ENCODE assay signal across 12 cellular contexts in genomic region chr12:93403988-93404803, GRCh38. TPM values are rescaled to one million over a fixed set of nuclear protein-coding genes. Genes with fewer than 3 reads are reported as not detected.
A peak's percentile ranks its signal among the peaks of the same experiment; 100 is the strongest.
DNase-seq lines count a peak whose midpoint lies in the region; ATAC-seq, FAIRE-seq and TF ChIP-seq lines count a peak whose summit lies in the region.
"Had no signal": no experiment of that assay in that cellular context is flagged by ENCODE, and none has a peak within 500 bp of the region (broad histone marks: within the 10 kb centered on the region; RNA-seq: fewer than 3 reads in every experiment).

No MANE protein-coding gene starts in this region.

- H2BK12ac ChIP-seq in trophoblast cell (ENCODE audit: low read length): no peak overlapping the region

- H2AK5ac ChIP-seq in trophoblast cell (ENCODE audit: low read length): no peak overlapping the region

- H3K79me1 ChIP-seq in trophoblast cell (ENCODE audit: low read length): no peaks in the 10 kb centered on the region

- no peak overlapping the region for H3K18ac ChIP-seq in trophoblast cell (ENCODE audit: low read length)

- H3K4me1 ChIP-seq in HCT116 (ENCODE audit: control insufficient read depth in 1 of 2, insufficient read depth in 2 of 2, low read length in 2 of 2) (no peaks in the 10 kb centered on the region), trophoblast cell (ENCODE audit: control insufficient read depth in 1 of 2, insufficient read depth in 2 of 2, low read length in 2 of 2) (no peaks in the 10 kb centered on the region)

- no peaks in the 10 kb centered on the region for H3K27me3 ChIP-seq in HCT116 (ENCODE audit: insufficient read depth, low read length)
- H3K27me3 ChIP-seq in trophoblast cell (ENCODE audit: insufficient read depth, low read length): no peaks in the 10 kb centered on the region
- H3K27me3 ChIP-seq: body of pancreas had no signal

- no peak for ATAC-seq in HCT116
- ATAC-seq: body of pancreas had no signal

- H4K12ac ChIP-seq in trophoblast cell (ENCODE audit: low read depth, low read length): no peak overlapping the region

- no peaks in the 10 kb centered on the region for H3K9me2 ChIP-seq in HCT116 (ENCODE audit: insufficient read depth)

- no peak overlapping the region for H2BK120ac ChIP-seq in trophoblast cell (ENCODE audit: insufficient read depth, low read length, poor library complexity)

- H3K79me2 ChIP-seq in HCT116 (ENCODE audit: insufficient read depth, low read length) (peaks cover 9% of the 10 kb centered on the region; the same call in 1 of the 2 replicates), trophoblast cell (ENCODE audit: control insufficient read depth, insufficient read depth, low read length, poor library complexity) (no peaks in the 10 kb centered on the region)

- no peak overlapping the region for H3K4me2 ChIP-seq in HCT116 (ENCODE audit: low read length)
- H3K4me2 ChIP-seq in trophoblast cell (ENCODE audit: low read length): no peak overlapping the region

- H3K4me3 ChIP-seq in HCT116 (replicated peaks in 1 of 2; ENCODE audit: low read depth in 1 of 2, low read length in 2 of 2) (no peak overlapping the region), trophoblast cell (ENCODE audit: low read depth, low read length) (no peak overlapping the region)
- H3K4me3 ChIP-seq: body of pancreas had no signal

- TSS peak; percentile 7 for BruUV-seq in HCT116 (replicated peaks; lab: Mats Ljungman, UMichigan)

- H4K91ac ChIP-seq in trophoblast cell (ENCODE audit: low read depth, low read length): no peak overlapping the region

- H3K27ac ChIP-seq in HCT116 (ENCODE audit: low read depth, low read length): no peak overlapping the region
- no peak overlapping the region for H3K27ac ChIP-seq in trophoblast cell (ENCODE audit: low read depth, low read length)
- H3K27ac ChIP-seq: body of pancreas, HL-60 had no signal

- H4K20me1 ChIP-seq in HCT116 (ENCODE audit: insufficient read depth): no peaks in the 10 kb centered on the region

- H3K9ac ChIP-seq in HCT116 (ENCODE audit: low read length) (no peak overlapping the region), trophoblast cell (ENCODE audit: low read length) (no peak overlapping the region)

- no peak for TF ChIP-seq POLR2A in HCT116 (IDR thresholded peaks at IDR 0.05; ENCODE audit: borderline replicate concordance, extremely low read depth, insufficient read depth, insufficient read length)

- H2AFZ ChIP-seq in HCT116 (ENCODE audit: low read depth, low read length, poor library complexity, severe bottlenecking): no peak overlapping the region
- no peak overlapping the region for H2AFZ ChIP-seq in trophoblast cell (ENCODE audit: insufficient read depth, low read length, poor library complexity)

- H3K36me3 ChIP-seq in HCT116 (ENCODE audit: control insufficient read depth in 1 of 2, insufficient read depth in 2 of 2, low read length in 2 of 2) (peaks cover 10% of the 10 kb centered on the region in 2 experiments; a peak in 2 of 4 replicates), trophoblast cell (ENCODE audit: control insufficient read depth in 1 of 2, insufficient read depth in 2 of 2, low read length in 2 of 2) (peaks cover 4 to 7% of the 10 kb centered on the region in 2 experiments)

- H2BK5ac ChIP-seq in trophoblast cell (ENCODE audit: low read depth, low read length, poor library complexity): no peak overlapping the region

- no peak overlapping the region for H3K14ac ChIP-seq in trophoblast cell (ENCODE audit: low read length)

- H3K23ac ChIP-seq in trophoblast cell (ENCODE audit: low read length): no peak overlapping the region

- TF ChIP-seq CTCF in HCT116 (IDR thresholded peaks at IDR 0.05 in 2 of 3, conservative IDR thresholded peaks at IDR 0.05 in 1 of 3; ENCODE audit: borderline replicate concordance in 1 of 3, insufficient read depth in 1 of 3, low read depth in 2 of 3, low read length in 2 of 3): no peak

- FAIRE-seq in RCC 7860 (lab: Jason Lieb, UNC): no peak

- no peak overlapping the region for H3K4ac ChIP-seq in trophoblast cell (ENCODE audit: low read depth, low read length)

- H3K9me3 ChIP-seq in HCT116 (ENCODE audit: control insufficient read depth in 1 of 2, insufficient read depth in 1 of 2, low read depth in 1 of 2, low read length in 2 of 2) (no peaks in the 10 kb centered on the region), trophoblast cell (ENCODE audit: insufficient read depth, low read depth, low read length) (no peaks in the 10 kb centered on the region)
- H3K9me3 ChIP-seq: body of pancreas had no signal

- no peak for TF ChIP-seq RAD21 in HCT116 (IDR thresholded peaks at IDR 0.05; ENCODE audit: low read depth)

- no CpG with 5 or more reads among the region's 7 CpGs for WGBS in trophoblast cell (ENCODE audit: extremely low coverage, insufficient coverage, insufficient read length)

- POLR2A ChIA-PET in HCT116 (lab: Charles Lee): interaction anchor here (1.4 kb wide), 1 partner anchor 28 kb away, joined by 3 read pairs; no protein-coding TSS in a partner anchor

- CTCF ChIA-PET in HCT116 (lab: Charles Lee): interaction anchor here (0.7 to 2.7 kb wide), 4 partner anchors 15 to 697 kb away, joined by 3 to 7 read pairs (median 4); no protein-coding TSS in a partner anchor

- RAD21 ChIA-PET in HCT116 (lab: Charles Lee; ENCODE audit: low non-redundant PET in 1 of 2, low total read pairs in 2 of 2, uncharacterized antibody in 2 of 2, unreplicated experiment in 2 of 2): interaction anchor here in 1 of 2 experiments (0.6 kb wide), 1 partner anchor 418 kb away, joined by 4 read pairs; no protein-coding TSS in a partner anchor

- no peak for DNase-seq in HCT116 (ENCODE audit: low read depth, low spot score)
- peak; percentile 73 for DNase-seq in NCI-H2171 treated with DMSO at 0.1 percent for 48 hours (lab: John Stamatoyannopoulos, UW)
- peak; percentile 97 for DNase-seq in fibroblast of gingiva (ENCODE audit: low read depth)
- peak; percentile 19 to 68 for DNase-seq in trophoblast cell
- no peak for DNase-seq in stimulated activated CD4-positive, alpha-beta T cell treated with anti-CD3 and anti-CD28 coated beads, Interleukin-1b, Interleukin-23, amount 100 ng/mL, for 48 hours
- DNase-seq in NCI-H187 (lab: John Stamatoyannopoulos, UW): no peak
- DNase-seq in RCC 7860 (ENCODE audit: low spot score): no peak
- DNase-seq: body of pancreas, MV-4-11, naive B cell, T1000 had no signal

- H4K8ac ChIP-seq in trophoblast cell (ENCODE audit: low read depth, low read length): no peak overlapping the region

- intact Hi-C loops in HCT116 (cut with micrococcal nuclease): no loop called here

TF ChIP-seq in HCT116, 20 proteins besides CTCF, POLR2A, EP300 and RAD21:
- TF ChIP-seq SIN3A (IDR thresholded peaks at IDR 0.05; ENCODE audit: low read depth) (no peak), POLR2AphosphoS5 (IDR thresholded peaks at IDR 0.05; ENCODE audit: low read depth, low read length) (no peak), EGR1 (IDR thresholded peaks at IDR 0.05; ENCODE audit: low read depth) (no peak), ZFX (IDR thresholded peaks at IDR 0.05) (no peak), SP1 (IDR thresholded peaks at IDR 0.05; ENCODE audit: low read depth) (no peak), REST (IDR thresholded peaks at IDR 0.05; ENCODE audit: low read depth) (no peak), TCF7L2 (IDR thresholded peaks at IDR 0.05; ENCODE audit: borderline replicate concordance, extremely low read depth, insufficient read depth, insufficient read length) (no peak), YY1 (IDR thresholded peaks at IDR 0.05; ENCODE audit: extremely low read depth, insufficient replicate concordance, low read depth, low read length) (no peak), FOSL1 (IDR thresholded peaks at IDR 0.05; ENCODE audit: low read depth) (no peak), ZNF274 (IDR thresholded peaks at IDR 0.05; ENCODE audit: low read depth, low read length) (no peak), CEBPB (IDR thresholded peaks at IDR 0.05; ENCODE audit: low read depth) (no peak)
- TF ChIP-seq, protein P1, sequence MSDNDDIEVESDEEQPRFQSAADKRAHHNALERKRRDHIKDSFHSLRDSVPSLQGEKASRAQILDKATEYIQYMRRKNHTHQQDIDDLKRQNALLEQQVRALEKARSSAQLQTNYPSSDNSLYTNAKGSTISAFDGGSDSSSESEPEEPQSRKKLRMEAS (IDR thresholded peaks at IDR 0.05): no peak

RNA-seq across cellular contexts. Expression of gene NUDT4, which starts 26.5 kb away (rescaled TPM):
- 41.2 TPM for total RNA-seq in HCT116 (2021; ENCODE audit: unreplicated experiment)
- polyA plus RNA-seq in HCT116 (2012): 9.8 and 12.5 TPM in 2 replicates
- 39.6 and 40.3 TPM in 2 replicates for polyA plus RNA-seq in trophoblast cell (2013)

RNA-seq across cellular contexts. Expression of gene UBE2N, which starts 37.6 kb away (rescaled TPM):
- total RNA-seq in HCT116 (2021; ENCODE audit: unreplicated experiment): 140 TPM
- polyA plus RNA-seq in HCT116 (2012): 63.6 and 88.6 TPM in 2 replicates
- polyA plus RNA-seq in trophoblast cell (2013): 155 and 169 TPM in 2 replicates

Comparison
In these comparisons a context has a peak if more than half of its experiments do, and no peak if none do; other contexts are left out.
1. DNase-seq: peak in NCI-H2171 treated with DMSO at 0.1 percent for 48 hours (single experiment), fibroblast of gingiva (single experiment) and trophoblast cell (2 of 2); none in HCT116 (single experiment), stimulated activated CD4-positive, alpha-beta T cell treated with anti-CD3 and anti-CD28 coated beads, Interleukin-1b, Interleukin-23, amount 100 ng/mL, for 48 hours (single experiment), NCI-H187 (0 of 2) and RCC 7860 (single experiment).